Comparison of ENCODE assay signal across 19 cellular contexts in the genomic region with DNA sequence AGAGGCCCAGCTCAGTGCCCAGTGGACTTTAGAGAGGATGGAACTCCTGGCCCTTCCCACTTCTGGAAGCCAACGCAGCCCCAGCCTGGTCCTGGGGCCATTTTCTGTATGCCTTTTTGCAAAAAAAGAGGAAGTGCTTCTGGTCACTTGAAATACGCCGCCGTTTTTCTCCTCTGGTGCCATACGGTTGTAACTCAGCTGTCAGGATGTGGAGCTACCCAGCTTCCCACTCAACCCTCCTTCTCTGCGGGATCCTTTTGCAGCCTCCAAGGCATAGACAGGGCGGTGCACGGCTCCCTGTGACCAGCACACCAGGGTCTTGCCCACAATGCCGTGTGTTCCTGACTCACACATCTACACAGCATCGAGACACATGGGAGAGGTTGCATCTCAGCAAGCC.
DNase-seq lines count a peak whose midpoint lies in the region; ATAC-seq, FAIRE-seq and TF ChIP-seq lines count a peak whose summit lies in the region.
"Had no signal": no experiment of that assay in that cellular context is flagged by ENCODE, and none has a peak within 500 bp of the region (broad histone marks: within the 10 kb centered on the region; RNA-seq: fewer than 3 reads in every experiment).

No MANE protein-coding gene starts in this region.

- no peak overlapping the region for H2AK9ac ChIP-seq in IMR-90 (replicated peaks; ENCODE audit: low read depth, low read length, poor library complexity)

- ATAC-seq in IMR-90 (ENCODE audit: low read depth) (no peak), K562 (no peak), HG03378 (IDR thresholded peaks at IDR 0.05; ENCODE audit: unreplicated experiment) (no peak)
- no peak for ATAC-seq in naive thymus-derived CD4-positive, alpha-beta T cell
- ATAC-seq: A549, GM23338, HCT116, HepG2 had no signal

- no peak overlapping the region for H3K4me3 Mint-ChIP-seq in naive thymus-derived CD4-positive, alpha-beta T cell
- H3K4me3 Mint-ChIP-seq: CD4-positive, alpha-beta T cell; GM23338; HFFc6 had no signal

- H3K4me2 ChIP-seq in IMR-90 (ENCODE audit: low read depth, low read length) (no peak overlapping the region), K562 (ENCODE audit: insufficient read depth, low read length) (no peak overlapping the region), trophoblast cell (ENCODE audit: low read length) (no peak overlapping the region)
- H3K4me2 ChIP-seq: A549, GM23338 had no signal

- TF ChIP-seq EP300 in K562 (IDR thresholded peaks at IDR 0.05; ENCODE audit: low read length): no peak

- no peak overlapping the region for H3K56ac ChIP-seq in IMR-90 (ENCODE audit: extremely low read depth, insufficient read depth, low read length)

- H3K36me3 Mint-ChIP-seq in naive thymus-derived CD4-positive, alpha-beta T cell: no peaks in the 10 kb centered on the region

- H3K23ac ChIP-seq in IMR-90 (ENCODE audit: low read depth, low read length): no peak overlapping the region
- H3K23ac ChIP-seq in trophoblast cell (ENCODE audit: low read length): no peak overlapping the region

- H3K9me3 ChIP-seq in IMR-90 (ENCODE audit: control insufficient read depth, insufficient read depth, low read length) (peaks cover 29% of the 10 kb centered on the region), K562 (replicated peaks; ENCODE audit: control insufficient read depth, insufficient read depth, low read depth, low read length) (no peaks in the 10 kb centered on the region), trophoblast cell (ENCODE audit: insufficient read depth, low read depth, low read length) (no peaks in the 10 kb centered on the region)
- no peaks in the 10 kb centered on the region for H3K9me3 ChIP-seq in naive thymus-derived CD4-positive, alpha-beta T cell (ENCODE audit: control insufficient read depth in 2 of 3, low read length in 3 of 3)
- H3K9me3 ChIP-seq: A549, Caco-2 had no signal

- POLR2A ChIA-PET in IMR-90 (lab: Charles Lee; ENCODE audit: unreplicated experiment) (no interaction called here), K562 (lab: Yijun Ruan, JAX) (no interaction called here)
- POLR2A ChIA-PET in naive thymus-derived CD4-positive, alpha-beta T cell (lab: Charles Lee): no interaction called here

- H2BK20ac ChIP-seq in IMR-90 (ENCODE audit: low read depth, low read length): no peak overlapping the region

- H3K79me1 ChIP-seq in IMR-90 (ENCODE audit: low read depth in 1 of 2, low read length in 2 of 2): no peaks in the 10 kb centered on the region
- H3K79me1 ChIP-seq in trophoblast cell (ENCODE audit: low read length): peaks cover 35% of the 10 kb centered on the region

- peak overlapping the region; percentile 67 for H2BK12ac ChIP-seq in trophoblast cell (ENCODE audit: low read length)

- H2BK5ac ChIP-seq in IMR-90 (ENCODE audit: low read depth, low read length, poor library complexity, severe bottlenecking) (no peak overlapping the region), trophoblast cell (ENCODE audit: low read depth, low read length, poor library complexity) (no peak overlapping the region)

- H3K27ac ChIP-seq in IMR-90 (ENCODE audit: insufficient read depth, low read length) (no peak overlapping the region), K562 (ENCODE audit: extremely low read depth, low read depth, low read length) (no peak overlapping the region), trophoblast cell (ENCODE audit: low read depth, low read length) (no peak overlapping the region)
- H3K27ac ChIP-seq in naive thymus-derived CD4-positive, alpha-beta T cell (ENCODE audit: low read depth, low read length): no peak overlapping the region
- H3K27ac ChIP-seq: A549, C4-2B had no signal

- DNase-seq in IMR-90 (no peak), OCI-M1 (lab: John Stamatoyannopoulos, UW) (peak; percentile 15), K562 (ENCODE audit: extremely low read depth in 1 of 4, low spot score in 3 of 4) (no peak), trophoblast cell (no peak), middle frontal gyrus (ENCODE audit: extremely low spot score, low spot score) (no peak)
- DNase-seq in naive thymus-derived CD4-positive, alpha-beta T cell: no peak
- DNase-seq: AML-193; Caco-2; CD4-positive, alpha-beta T cell; H7; HFFc6 had no signal

- H4K91ac ChIP-seq in IMR-90 (ENCODE audit: insufficient read depth, low read depth, low read length) (no peak overlapping the region), trophoblast cell (ENCODE audit: low read depth, low read length) (peak overlapping the region; percentile 60)

- H2BK15ac ChIP-seq in IMR-90 (ENCODE audit: low read depth, low read length): no peak overlapping the region

- H3K27me3 ChIP-seq in IMR-90 (ENCODE audit: control insufficient read depth, insufficient read depth, low read length): no peaks in the 10 kb centered on the region
- H3K27me3 ChIP-seq in K562 (ENCODE audit: control insufficient read depth in 2 of 2, insufficient read depth in 2 of 2, low read length in 2 of 2): no peaks in the 10 kb centered on the region; a peak in 2 of 5 replicates
- no peaks in the 10 kb centered on the region for H3K27me3 ChIP-seq in trophoblast cell (ENCODE audit: insufficient read depth, low read length)
- no peaks in the 10 kb centered on the region for H3K27me3 ChIP-seq in naive thymus-derived CD4-positive, alpha-beta T cell (ENCODE audit: control insufficient read depth in 2 of 2, insufficient read depth in 2 of 2, low read length in 2 of 2)

- H3K36me3 ChIP-seq in IMR-90 (ENCODE audit: control insufficient read depth, insufficient read depth, low read length): no peaks in the 10 kb centered on the region
- no peaks in the 10 kb centered on the region for H3K36me3 ChIP-seq in K562 (ENCODE audit: control insufficient read depth, insufficient read depth, low read length)
- no peaks in the 10 kb centered on the region for H3K36me3 ChIP-seq in trophoblast cell (ENCODE audit: control insufficient read depth in 1 of 2, insufficient read depth in 2 of 2, low read length in 2 of 2)
- H3K36me3 ChIP-seq in naive thymus-derived CD4-positive, alpha-beta T cell (ENCODE audit: control insufficient read depth in 2 of 3, insufficient read depth in 3 of 3, low read length in 3 of 3): no peaks in the 10 kb centered on the region

- no peak for TF ChIP-seq CTCF in IMR-90 (conservative IDR thresholded peaks at IDR 0.05; ENCODE audit: low read depth, low read length)
- TF ChIP-seq CTCF in K562 (IDR thresholded peaks at IDR 0.05 in 2 of 3, conservative IDR thresholded peaks at IDR 0.05 in 1 of 3; ENCODE audit: insufficient read depth in 2 of 3, low read depth in 1 of 3, low read length in 3 of 3): no peak

- TF ChIP-seq POLR2A in IMR-90 (IDR thresholded peaks at IDR 0.05; ENCODE audit: low read depth, low read length): no peak
- no peak for TF ChIP-seq POLR2A in K562 (conservative IDR thresholded peaks at IDR 0.05)

- intact Hi-C loops in IMR-90 (cut with micrococcal nuclease) (no loop called here), K562 (cut with micrococcal nuclease) (no loop called here)
- intact Hi-C loops in naive thymus-derived CD4-positive, alpha-beta T cell (cut with micrococcal nuclease): no loop called here

- H4K20me1 ChIP-seq in IMR-90 (ENCODE audit: insufficient read depth, low read length) (no peaks in the 10 kb centered on the region), K562 (replicated peaks; ENCODE audit: control insufficient read depth, insufficient read depth, low read length) (no peaks in the 10 kb centered on the region)

- dilution Hi-C loops in IMR-90 (cut with HindIII; ENCODE audit: low sequenced_read_pairs, unreplicated experiment): no loop called here

- no peak for TF ChIP-seq RAD21 in IMR-90 (IDR thresholded peaks at IDR 0.05; ENCODE audit: low read length)
- TF ChIP-seq RAD21 in K562 (CRISPR knock-in tag; conservative IDR thresholded peaks at IDR 0.05 in 1 of 2, IDR thresholded peaks at IDR 0.05 in 1 of 2): no peak

- H3K18ac ChIP-seq in IMR-90 (ENCODE audit: low read depth, low read length): no peak overlapping the region
- H3K18ac ChIP-seq in trophoblast cell (ENCODE audit: low read length): peak overlapping the region; percentile 41

- CTCF ChIA-PET in IMR-90 (lab: Yijun Ruan, JAX) (no interaction called here), K562 (lab: Yijun Ruan, JAX; ENCODE audit: low intra/inter-chr PET ratio) (no interaction called here)
- CTCF ChIA-PET in naive thymus-derived CD4-positive, alpha-beta T cell (lab: Charles Lee): no interaction called here

- H3K14ac ChIP-seq in IMR-90 (replicated peaks; ENCODE audit: low read depth, low read length) (no peak overlapping the region), trophoblast cell (ENCODE audit: low read length) (peak overlapping the region; percentile 38)

- no peaks in the 10 kb centered on the region for H3K4me1 Mint-ChIP-seq in naive thymus-derived CD4-positive, alpha-beta T cell

- no peak overlapping the region for H3K9ac ChIP-seq in IMR-90 (ENCODE audit: low read depth, low read length)
- H3K9ac ChIP-seq in K562 (ENCODE audit: insufficient read depth in 1 of 2, low read depth in 2 of 2, low read length in 2 of 2): no peak overlapping the region
- H3K9ac ChIP-seq in trophoblast cell (ENCODE audit: low read length): no peak overlapping the region

- H2AFZ ChIP-seq in IMR-90 (replicated peaks; ENCODE audit: low read length, poor library complexity): peak overlapping the region; percentile 33
- no peak overlapping the region for H2AFZ ChIP-seq in K562 (ENCODE audit: low read depth, low read length)
- no peak overlapping the region for H2AFZ ChIP-seq in trophoblast cell (ENCODE audit: insufficient read depth, low read length, poor library complexity)
- H2AFZ ChIP-seq: GM23338 had no signal

- H3K27me3 Mint-ChIP-seq in naive thymus-derived CD4-positive, alpha-beta T cell: peaks cover 0 to 13% (median 0%) of the 10 kb centered on the region in 5 donors

- no peak overlapping the region for H2BK120ac ChIP-seq in IMR-90 (ENCODE audit: low read depth, low read length)
- H2BK120ac ChIP-seq in trophoblast cell (ENCODE audit: insufficient read depth, low read length, poor library complexity): peak overlapping the region; percentile 44

- H4K8ac ChIP-seq in IMR-90 (ENCODE audit: low read depth in 2 of 2, low read length in 2 of 2): no peak overlapping the region
- H4K8ac ChIP-seq in trophoblast cell (ENCODE audit: low read depth, low read length): peak overlapping the region; percentile 55

- H3K9me1 ChIP-seq in IMR-90 (ENCODE audit: insufficient read depth, low read length) (no peaks in the 10 kb centered on the region), K562 (ENCODE audit: control insufficient read depth, insufficient read depth, low read length) (no peaks in the 10 kb centered on the region)

- H3K4ac ChIP-seq in IMR-90 (ENCODE audit: low read depth, low read length) (no peak overlapping the region), trophoblast cell (ENCODE audit: low read depth, low read length) (peak overlapping the region; percentile 34)

- no TSS peak for BruUV-seq in IMR-90 (replicated peaks; lab: Mats Ljungman, UMichigan)
- no TSS peak for BruUV-seq in K562 (replicated peaks; lab: Mats Ljungman, UMichigan)

- H3K4me3 ChIP-seq in IMR-90 (ENCODE audit: insufficient read depth, low read depth, low read length) (no peak overlapping the region), K562 (no peak overlapping the region), trophoblast cell (ENCODE audit: low read depth, low read length) (no peak overlapping the region)
- H3K4me3 ChIP-seq in naive thymus-derived CD4-positive, alpha-beta T cell (ENCODE audit: low read length): no peak overlapping the region
- H3K4me3 ChIP-seq: A549, GM23338 had no signal

- H3K9me3 Mint-ChIP-seq in naive thymus-derived CD4-positive, alpha-beta T cell: peaks cover 0 to 1% (median 0%) of the 10 kb centered on the region in 11 donors
- H3K9me3 Mint-ChIP-seq: CD4-positive, alpha-beta T cell had no signal

- no peak overlapping the region for H4K12ac ChIP-seq in trophoblast cell (ENCODE audit: low read depth, low read length)

- H4K5ac ChIP-seq in IMR-90 (ENCODE audit: low read depth, low read length): no peak overlapping the region

- in situ Hi-C loops in IMR-90 (cut with MboI; ENCODE audit: low sequenced_read_pairs): no loop called here
- in situ Hi-C loops in K562 (cut with MboI): no loop called here

- H3K79me2 ChIP-seq in K562 (ENCODE audit: control insufficient read depth, insufficient read depth, low read length) (no peaks in the 10 kb centered on the region), trophoblast cell (ENCODE audit: control insufficient read depth, insufficient read depth, low read length, poor library complexity) (peaks cover 3% of the 10 kb centered on the region)

- H3K4me1 ChIP-seq in IMR-90 (ENCODE audit: control insufficient read depth, insufficient read depth, low read length) (no peaks in the 10 kb centered on the region), K562 (replicated peaks in 1 of 2; ENCODE audit: control insufficient read depth in 2 of 2, insufficient read depth in 2 of 2, low read length in 2 of 2) (no peaks in the 10 kb centered on the region), trophoblast cell (ENCODE audit: control insufficient read depth in 1 of 2, insufficient read depth in 2 of 2, low read length in 2 of 2) (peaks cover 29 to 37% of the 10 kb centered on the region in 2 experiments)
- no peaks in the 10 kb centered on the region for H3K4me1 ChIP-seq in naive thymus-derived CD4-positive, alpha-beta T cell (ENCODE audit: control insufficient read depth in 2 of 2, insufficient read depth in 2 of 2, low read length in 2 of 2)
- H3K4me1 ChIP-seq: A549, Caco-2 had no signal

- H2AK5ac ChIP-seq in IMR-90 (ENCODE audit: low read depth, low read length): no peak overlapping the region
- peak overlapping the region; percentile 42 for H2AK5ac ChIP-seq in trophoblast cell (ENCODE audit: low read length)

- WGBS in IMR-90 (ENCODE audit: extremely low coverage in 2 of 2, insufficient read length in 1 of 2), 2 experiments: 64% methylated on average over 5 of the region's 10 CpGs; no CpG with 5 or more reads in 1 of the 2 experiments
- 0% methylated on average over 7 of the region's 10 CpGs for WGBS in K562 (ENCODE audit: insufficient coverage, low coverage, missing lambda C conversion rate)
- no CpG with 5 or more reads among the region's 10 CpGs for WGBS in trophoblast cell (ENCODE audit: extremely low coverage, insufficient coverage, insufficient read length)

- H3K27ac Mint-ChIP-seq in naive thymus-derived CD4-positive, alpha-beta T cell: no peak overlapping the region
- H3K27ac Mint-ChIP-seq: CD4-positive, alpha-beta T cell; GM23338; HFFc6 had no signal

- no peak for FAIRE-seq in K562 (lab: Jason Lieb, UNC)
- FAIRE-seq: A549, D721Med, G401.6, HepG2 had no signal
